In genomic region chr13:53336441-53337160, GRCh38 we compare ENCODE assay signal across 26 cellular contexts.
"Had no signal": no experiment of that assay in that cellular context is flagged by ENCODE, and none has a peak within 500 bp of the region (broad histone marks: within the 10 kb centered on the region; RNA-seq: fewer than 3 reads in every experiment).

No MANE protein-coding gene starts in this region.

- H3K27me3 ChIP-seq: left lung, neural progenitor cell, neutrophil, ovary, right atrium auricular region, right lobe of liver, tibial nerve, uterus had no signal

- ATAC-seq: left colon; left lung; lower lobe of right lung; natural killer cell; right lobe of liver; stimulated activated memory B cell treated with anti-CD40 and anti-IgM and Interleukin-4, amounts not matched to agents 10 μg/mL and 1 μg/mL and 100 μg/mL, for 72 hours; stimulated activated naive CD8-positive, alpha-beta T cell treated with anti-CD3 and anti-CD28 coated beads, Interleukin-15, amount 100 ng/mL, for 72 hours had no signal

- H3K4me2 ChIP-seq: neural progenitor cell, smooth muscle cell had no signal

- H2AFZ ChIP-seq: neural progenitor cell had no signal

- H3K27ac ChIP-seq: left lung, lower lobe of right lung, neural progenitor cell, neutrophil, ovary, right atrium auricular region, right lobe of liver, tibial nerve, uterus had no signal

- H3K9ac ChIP-seq: neural progenitor cell had no signal

- H3K4me1 ChIP-seq: left lung, lower lobe of right lung, neural progenitor cell, right atrium auricular region, right lobe of liver, tibial nerve, uterus had no signal

- H3K36me3 ChIP-seq: left lung, lower lobe of right lung, neural progenitor cell, neutrophil, ovary, right atrium auricular region, right lobe of liver, tibial nerve, uterus had no signal

- H3K4me3 ChIP-seq: left lung, lower lobe of right lung, neural progenitor cell, ovary, right atrium auricular region, right lobe of liver, smooth muscle cell, tibial nerve, uterus had no signal

- H3K9me3 ChIP-seq: lower lobe of right lung, neutrophil, ovary, right atrium auricular region, right lobe of liver, tibial nerve, uterus had no signal

- DNase-seq: immature natural killer cell; kidney; left colon; left lung; lower lobe of right lung; mammary epithelial cell; mesenchymal stem cell; naive B cell; natural killer cell; nephron progenitor cell; occipital lobe; ovary; right lobe of liver; stimulated activated CD4-positive, alpha-beta T cell treated with anti-CD3 and anti-CD28 coated beads, Interleukin-1b, Interleukin-23, amount 100 ng/mL, for 48 hours; stimulated activated CD4-positive, alpha-beta T cell treated with anti-CD3 and anti-CD28 coated beads, Interleukin-2, amount 100 ng/mL, for 48 hours; stimulated activated CD4-positive, alpha-beta T cell treated with anti-CD3 and anti-CD28 coated beads, Interleukin-4, amount 100 ng/mL, for 4 hours; stimulated activated CD8-positive, alpha-beta memory T cell treated with anti-CD3 and anti-CD28 coated beads, Interleukin-4, amount 100 ng/mL, for 48 hours; stimulated activated naive CD4-positive, alpha-beta T cell treated with Interleukin-2 at 50 U/mL for 16 hours; stimulated activated naive CD8-positive, alpha-beta T cell treated with anti-CD3 and anti-CD28 coated beads, Interleukin-15, amount 100 ng/mL, for 72 hours; uterus had no signal
